2 cellular contexts compared by ENCODE assay signal in genomic region chr10:15879058-15879457, GRCh38.
TF ChIP-seq lines count a peak whose summit lies in the region.

No MANE protein-coding gene starts in this region.

TF ChIP-seq in GM12878, 131 proteins besides CTCF, POLR2A, EP300 and RAD21:
- TF ChIP-seq SMC3 (IDR thresholded peaks at IDR 0.05; ENCODE audit: borderline replicate concordance, low read length) (peak; percentile 30; the same call in 1 of the 2 replicates), CEBPB (IDR thresholded peaks at IDR 0.05; ENCODE audit: borderline replicate concordance in 1 of 2, low read depth in 2 of 2, low read length in 2 of 2) (no peak)
TF ChIP-seq in GM12878: peak in this region for 1.

TF ChIP-seq in HepG2, 621 proteins besides CTCF, POLR2A, EP300 and RAD21:
- TF ChIP-seq TEAD2 (CRISPR knock-in tag; IDR thresholded peaks at IDR 0.05) (no peak), STAG1 (CRISPR knock-in tag; IDR thresholded peaks at IDR 0.05) (peak; percentile 75), ZNF563 (CRISPR knock-in tag; IDR thresholded peaks at IDR 0.05) (no peak), PCBP1 (IDR thresholded peaks at IDR 0.05; ENCODE audit: borderline replicate concordance, low read depth, low read length) (no peak), NCOR1 (IDR thresholded peaks at IDR 0.05; ENCODE audit: borderline replicate concordance, low read length) (no peak), TOPORS (CRISPR knock-in tag; IDR thresholded peaks at IDR 0.05) (no peak), SMC3 (IDR thresholded peaks at IDR 0.05; ENCODE audit: low read length) (0 out of 2 replicates have a peak, but pooled peaks have one; percentile 22), RXRB (CRISPR knock-in tag; IDR thresholded peaks at IDR 0.05; ENCODE audit: borderline replicate concordance) (no peak), CENPX (CRISPR knock-in tag; IDR thresholded peaks at IDR 0.05) (no peak), ZNF260 (CRISPR knock-in tag; IDR thresholded peaks at IDR 0.05; ENCODE audit: borderline replicate concordance, low read depth) (no peak), REXO4 (CRISPR knock-in tag; IDR thresholded peaks at IDR 0.05; ENCODE audit: borderline replicate concordance) (no peak), ATF4 (CRISPR knock-in tag; IDR thresholded peaks at IDR 0.05) (no peak), ARID3A (IDR thresholded peaks at IDR 0.05; ENCODE audit: low read depth, low read length) (peak; percentile 59)
